In the genomic region with DNA sequence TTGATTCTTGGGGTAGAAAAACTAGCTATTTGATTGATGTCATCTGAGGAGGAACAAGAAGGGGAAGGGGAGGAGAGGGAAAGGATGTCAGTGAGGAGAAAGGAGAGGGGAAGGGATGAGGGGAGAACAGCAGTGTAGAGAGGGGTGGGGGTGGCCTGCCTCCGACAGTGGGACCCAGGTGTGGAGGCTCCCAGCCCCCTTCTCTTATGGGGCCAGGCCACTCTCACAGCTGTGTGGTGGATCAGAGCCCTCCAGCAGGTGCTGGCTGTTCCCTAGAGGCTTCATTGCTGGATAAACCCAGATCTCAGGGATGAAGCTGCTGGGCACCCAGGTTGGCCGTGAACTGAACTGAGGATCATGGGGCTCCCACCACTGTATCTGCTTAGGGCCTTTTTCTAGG, we compare ENCODE assay signal across 24 cellular contexts.
"Had no signal": no experiment of that assay in that cellular context is flagged by ENCODE, and none has a peak within 500 bp of the region (broad histone marks: within the 10 kb centered on the region; RNA-seq: fewer than 3 reads in every experiment).

No MANE protein-coding gene starts in this region.

- H3K27ac ChIP-seq: KMS-11, RWPE1 had no signal

- ATAC-seq: HepG2, Panc1, T-cell had no signal

- DNase-seq: IMR-90, MV-4-11, NCI-H1092, NCI-H1105 treated with DMSO at 0.1 percent for 48 hours, NCI-H1417 treated with DMSO at 0.1 percent for 48 hours, NCI-H146, NCI-H187, NCI-H2029, NCI-H2081 treated with DMSO at 0.1 percent for 48 hours, NCI-H226, NCI-H446, NCI-H510A, NCI-H524 treated with DMSO at 0.1 percent for 48 hours, NCI-H69, NCI-H774, SHP77, SK-N-SH, SW 1271, T-cell had no signal

- H3K27ac Mint-ChIP-seq: T-cell; T-helper 1 cell treated with Interleukin-12 subunit alpha and Interleukin-12 subunit beta and Interleukin-4 antibody, amounts not matched to agents 30 μg/mL and 1 μg/mL, for 36 hours had no signal

- H3K27me3 Mint-ChIP-seq: T-cell had no signal

- H3K9ac ChIP-seq: KMS-11, SK-N-SH had no signal

- H3K9me2 ChIP-seq: SK-N-SH had no signal

- H3K4me2 ChIP-seq: KMS-11, SK-N-SH had no signal

- H3K4me3 Mint-ChIP-seq: T-cell; T-helper 1 cell treated with Interleukin-12 subunit alpha and Interleukin-12 subunit beta and Interleukin-4 antibody, amounts not matched to agents 30 μg/mL and 1 μg/mL, for 36 hours had no signal

- H3K9me3 ChIP-seq: SK-N-SH had no signal
